Comparison of ENCODE assay signal across 27 cellular contexts in genomic region chr1:225642177-225642576, GRCh38. TPM values are rescaled to one million over a fixed set of nuclear protein-coding genes. Genes with fewer than 3 reads are reported as not detected.
DNase-seq lines count a peak whose midpoint lies in the region; ATAC-seq, FAIRE-seq and TF ChIP-seq lines count a peak whose summit lies in the region.
"Had no signal": no experiment of that assay in that cellular context is flagged by ENCODE, and none has a peak within 500 bp of the region (broad histone marks: within the 10 kb centered on the region; RNA-seq: fewer than 3 reads in every experiment).

No MANE protein-coding gene starts in this region.

- POLR2A ChIA-PET in HEK293 (lab: Yijun Ruan, JAX), result interaction anchor here (1.0 to 1.4 kb wide), 3 partner anchors 10 to 130 kb away, joined by 3 to 4 read pairs (median 3); partner anchors contain the start of gene ENAH

- H3K4me1 ChIP-seq in HEK293 (ENCODE audit: control insufficient read depth, insufficient read depth, low read length) (no peaks in the 10 kb centered on the region), sigmoid colon (peaks cover 0 to 20% (median 18%) of the 10 kb centered on the region in 4 donors)
- H3K4me1 ChIP-seq: colonic mucosa, Peyer's patch, upper lobe of right lung had no signal

- H3K27me3 ChIP-seq in bronchial epithelial cell (ENCODE audit: control insufficient read depth, insufficient read depth, low read length) (no peaks in the 10 kb centered on the region), sigmoid colon (no peaks in the 10 kb centered on the region)
- H3K27me3 ChIP-seq: colonic mucosa, gastrocnemius medialis, hepatocyte, Peyer's patch, upper lobe of right lung had no signal

- TF ChIP-seq POLR2A in sigmoid colon (IDR thresholded peaks at IDR 0.05), result no peak

- TF ChIP-seq CTCF in GM12865 (IDR thresholded peaks at IDR 0.05; ENCODE audit: insufficient read depth, low read depth, low read length, missing control alignments) (no peak), HEK293 (tag by site-specific recombination; IDR thresholded peaks at IDR 0.05) (no peak), bronchial epithelial cell (IDR thresholded peaks at IDR 0.05; ENCODE audit: insufficient read depth, low read length, severe bottlenecking) (no peak), sigmoid colon (IDR thresholded peaks at IDR 0.05) (no peak)

- H3K9me3 ChIP-seq in HEK293 (ENCODE audit: control insufficient read depth, insufficient read depth, low read depth, low read length), result no peaks in the 10 kb centered on the region
- no peaks in the 10 kb centered on the region for H3K9me3 ChIP-seq in sigmoid colon
- H3K9me3 ChIP-seq: colonic mucosa, gastrocnemius medialis, Peyer's patch, upper lobe of right lung had no signal

- intact Hi-C loops in sigmoid colon (cut with DNase I), result no loop called here

- no peak for ATAC-seq in GM21528 (IDR thresholded peaks at IDR 0.05; ENCODE audit: low FRiP score, unreplicated experiment)
- ATAC-seq: esophagus mucosa; gastrocnemius medialis; GM12878; left colon; sciatic nerve; stimulated activated effector memory CD8-positive, alpha-beta T cell treated with anti-CD3 and anti-CD28 coated beads, Interleukin-12 subunit alpha, Interleukin-12 subunit beta, amount 100 ng/mL, for 72 hours; upper lobe of right lung had no signal

- DNase-seq in GM12865 (ENCODE audit: low read depth) (peak; percentile 2), bronchial epithelial cell (ENCODE audit: low read depth) (peak; percentile 21), lung microvascular endothelial cell (ENCODE audit: low read depth in 2 of 2) (peak; percentile 23 to 61), sigmoid colon (no peak), SHP77 treated with DMSO at 0.1 percent for 48 hours (lab: John Stamatoyannopoulos, UW) (no peak)
- DNase-seq: activated CD4-positive, alpha-beta memory T cell treated with anti-CD3 and anti-CD28 coated beads for 36 hours; activated CD8-positive, alpha-beta memory T cell treated with anti-CD3 and anti-CD28 coated beads, Interleukin-2, amount 50 U/mL, for 4 hours; activated naive CD4-positive, alpha-beta T cell treated with anti-CD3 and anti-CD28 coated beads, Interleukin-2, amount 10 ng/mL, durations not matched to agents 7 days and 5 days; amniotic stem cell; colonic mucosa; effector memory CD4-positive, alpha-beta T cell; gastrocnemius medialis; left colon; NCI-H2171 treated with DMSO at 0.1 percent for 48 hours; NCI-H526; Peyer's patch; SIG-M5; stimulated activated CD4-positive, alpha-beta T cell treated with anti-CD3 and anti-CD28 coated beads, Interleukin-4, amount 100 ng/mL, for 24 hours; upper lobe of right lung had no signal

- CTCF ChIA-PET in HEK293 (lab: Yijun Ruan, JAX), result interaction anchor here (0.7 to 3.0 kb wide), 4 partner anchors 104 to 169 kb away, joined by 3 to 11 read pairs (median 4); partner anchors contain the start of gene SRP9

- H3K27ac ChIP-seq in HEK293 (ENCODE audit: extremely low read depth, low read depth, low read length) (no peak overlapping the region), sigmoid colon (peak overlapping the region in 2 of 4 donors; percentile 7 to 43)
- H3K27ac ChIP-seq: colonic mucosa, gastrocnemius medialis, hepatocyte, Peyer's patch, upper lobe of right lung had no signal

- TF ChIP-seq EP300 in sigmoid colon (IDR thresholded peaks at IDR 0.05), result no peak

- no peak overlapping the region for H3K4me3 ChIP-seq in GM12865 (ENCODE audit: low read depth, low read length)
- no peak overlapping the region for H3K4me3 ChIP-seq in HEK293 (ENCODE audit: low read depth, low read length)
- H3K4me3 ChIP-seq in bronchial epithelial cell (ENCODE audit: low read depth, low read length), result no peak overlapping the region
- H3K4me3 ChIP-seq in sigmoid colon, result no peak overlapping the region
- H3K4me3 ChIP-seq: colonic mucosa, gastrocnemius medialis, GM12878, hepatocyte, Peyer's patch, upper lobe of right lung had no signal

- WGBS in sigmoid colon, 2 donors, result 78 to 82% methylated on average over 4 of the region's 4 CpGs

- peak; percentile 36 for FAIRE-seq in bronchial epithelial cell (lab: Jason Lieb, UNC)
- FAIRE-seq: GM12878 had no signal

- H3K36me3 ChIP-seq in HEK293 (ENCODE audit: control insufficient read depth in 2 of 2, insufficient read depth in 1 of 2, low read length in 2 of 2) (peaks cover 25 to 30% of the 10 kb centered on the region in 2 experiments), bronchial epithelial cell (ENCODE audit: control insufficient read depth, insufficient read depth, low read length) (peaks cover 2% of the 10 kb centered on the region), sigmoid colon (no peaks in the 10 kb centered on the region)
- H3K36me3 ChIP-seq: colonic mucosa, gastrocnemius medialis, Peyer's patch, upper lobe of right lung had no signal

TF ChIP-seq in HEK293, 187 proteins besides CTCF, POLR2A, EP300 and RAD21:
- TF ChIP-seq PRDM10 (tag by site-specific recombination; IDR thresholded peaks at IDR 0.05), result 0 out of 2 replicates have a peak, but pooled peaks have one; percentile 0
- TF ChIP-seq ZNF391 (tag by site-specific recombination; IDR thresholded peaks at IDR 0.05; ENCODE audit: borderline replicate concordance, low read depth), result no peak
- no peak for TF ChIP-seq MZF1 (tag by site-specific recombination; IDR thresholded peaks at IDR 0.05; ENCODE audit: borderline replicate concordance)
- no peak for TF ChIP-seq ZNF214 (tag by site-specific recombination; IDR thresholded peaks at IDR 0.05; ENCODE audit: borderline replicate concordance)
- TF ChIP-seq PRDM2 (tag by site-specific recombination; IDR thresholded peaks at IDR 0.05; ENCODE audit: borderline replicate concordance), result no peak

RNA-seq across cellular contexts. Expression of gene ENAH, which starts 10.7 kb away (rescaled TPM):
- total RNA-seq in bronchial epithelial cell, result 50.0 and 101 TPM in 2 replicates
- total RNA-seq in lung microvascular endothelial cell, result 8.9 and 12.6 TPM in 2 replicates
- total RNA-seq in sigmoid colon, result 100 to 1,000 TPM in 3 of 4 donors, 10 to 100 TPM in 1; 92.2 to 197 (median 116) TPM
- polyA plus RNA-seq in sigmoid colon, result 10 to 100 TPM in 2 of 3 donors, 1 to 10 TPM in 1; 9.6 to 17.1 (median 15.0) TPM
- polyA plus RNA-seq: CD14-positive monocyte had no signal

Comparison
In these comparisons a context has a peak if more than half of its experiments do, and no peak if none do; other contexts are left out.
1. DNase-seq: peak in GM12865 (single experiment), bronchial epithelial cell (single experiment) and lung microvascular endothelial cell (2 of 2); none in sigmoid colon (single experiment) and SHP77 treated with DMSO at 0.1 percent for 48 hours (single experiment).